ENCODE assay signal across 8 cellular contexts in genomic region chr3:71304684-71305083, GRCh38.
A peak's percentile ranks its signal among the peaks of the same experiment; 100 is the strongest.
DNase-seq lines count a peak whose midpoint lies in the region; ATAC-seq, FAIRE-seq and TF ChIP-seq lines count a peak whose summit lies in the region.

No MANE protein-coding gene starts in this region.

- H3K23me2 ChIP-seq in H1 (ENCODE audit: low read depth, low read length), result peaks cover 4% of the 10 kb centered on the region; the same call in 1 of the 2 replicates

- FAIRE-seq in H1 (lab: Jason Lieb, UNC), result peak; percentile 48

- peak; percentile 35 for TF ChIP-seq CTCF in AG09319 (IDR thresholded peaks at IDR 0.05; ENCODE audit: low read depth, low read length)
- TF ChIP-seq CTCF in H1 (IDR thresholded peaks at IDR 0.05; ENCODE audit: control extremely low read depth in 1 of 3, insufficient read depth in 1 of 3, low read depth in 1 of 3, low read length in 3 of 3), result peak in 2 of 3 experiments; percentile 29 to 37; a peak in 2 of 4 replicates
- no peak for TF ChIP-seq CTCF in mesothelial cell of epicardium (IDR thresholded peaks at IDR 0.05; ENCODE audit: unreplicated experiment)
- peak; percentile 31 to 58 (median 34) for TF ChIP-seq CTCF in transverse colon (IDR thresholded peaks at IDR 0.05)

- TF ChIP-seq RAD21 in H1 (IDR thresholded peaks at IDR 0.05 in 1 of 2, conservative IDR thresholded peaks at IDR 0.05 in 1 of 2; ENCODE audit: low read depth in 2 of 2, low read length in 2 of 2), result peak; percentile 70 to 72

- no peak overlapping the region for H3K23ac ChIP-seq in H1 (ENCODE audit: insufficient read length)

- peak overlapping the region; percentile 70 for H2BK120ac ChIP-seq in H1 (replicated peaks; ENCODE audit: low read depth, low read length)

- peak overlapping the region; percentile 23; the same call in 1 of the 2 replicates for H3K27ac ChIP-seq in SJCRH30
- no peak overlapping the region for H3K27ac ChIP-seq in H1 (ENCODE audit: low read depth, low read length)
- H3K27ac ChIP-seq in transverse colon, result peak overlapping the region; percentile 68 to 84 (median 82)

- no peak overlapping the region for H4K91ac ChIP-seq in H1 (replicated peaks; ENCODE audit: insufficient read length, low read length)

- H3K36me3 ChIP-seq in SJCRH30, result no peaks in the 10 kb centered on the region
- H3K36me3 ChIP-seq in H1 (ENCODE audit: control insufficient read depth in 2 of 4, insufficient read depth in 4 of 4, low read length in 3 of 4), result no peaks in the 10 kb centered on the region
- H3K36me3 ChIP-seq in transverse colon, result no peaks in the 10 kb centered on the region

- 1% methylated on average over 3 of the region's 3 CpGs; no CpG with 5 or more reads in 1 of the 2 experiments for WGBS in H1 (ENCODE audit: extremely low coverage in 1 of 2, insufficient coverage in 1 of 2, insufficient read length in 1 of 2, insufficient replicate concordance in 2 of 2, low coverage in 1 of 2, low lambda C conversion rate in 2 of 2, missing lambda C conversion rate in 1 of 2), 2 experiments
- 18 to 35% methylated on average over 3 of the region's 3 CpGs for WGBS in transverse colon (ENCODE audit: low coverage in 1 of 2), 2 donors

- peak overlapping the region; percentile 73 to 87 for H3K4me2 ChIP-seq in H1 (ENCODE audit: insufficient read depth in 1 of 2, low read depth in 2 of 2, low read length in 2 of 2)

- peak overlapping the region in 3 of 4 experiments; percentile 1 to 29 (median 14); a peak in 1 of 7 replicates for H3K9ac ChIP-seq in H1 (replicated peaks in 1 of 4; ENCODE audit: extremely low read depth in 1 of 4, low read depth in 3 of 4, low read length in 3 of 4)

- H2AK5ac ChIP-seq in H1 (ENCODE audit: low read depth, low read length), result no peak overlapping the region

- H3K18ac ChIP-seq in H1 (ENCODE audit: extremely low read depth, low read length), result peak overlapping the region; percentile 29; the same call in 1 of the 2 replicates

- H3K27me3 ChIP-seq in SJCRH30 (no peaks in the 10 kb centered on the region), H1 (replicated peaks in 1 of 4; ENCODE audit: control insufficient read depth in 3 of 4, extremely low read depth in 1 of 4, insufficient read depth in 3 of 4, low read length in 3 of 4) (no peaks in the 10 kb centered on the region), transverse colon (no peaks in the 10 kb centered on the region)

- H3K4ac ChIP-seq in H1 (replicated peaks; ENCODE audit: insufficient read length, low read depth, low read length), result no peak overlapping the region

- intact Hi-C loops in transverse colon (cut with DNase I; ENCODE audit: low total_unique reads), result loop anchor here (10.0 kb wide), 3 partner anchors 170 to 590 kb away; no protein-coding TSS in a partner anchor

- H3K9me3 ChIP-seq in SJCRH30 (replicated peaks) (no peaks in the 10 kb centered on the region), H1 (ENCODE audit: insufficient read depth in 2 of 2, low read depth in 1 of 2, low read length in 1 of 2) (no peaks in the 10 kb centered on the region), transverse colon (no peaks in the 10 kb centered on the region)

- TF ChIP-seq EP300 in H1 (IDR thresholded peaks at IDR 0.05; ENCODE audit: borderline replicate concordance in 1 of 2, low read depth in 2 of 2, low read length in 2 of 2), result no peak
- TF ChIP-seq EP300 in transverse colon (IDR thresholded peaks at IDR 0.05; ENCODE audit: low read depth), result no peak

- H3K79me2 ChIP-seq in H1 (ENCODE audit: control insufficient read depth in 1 of 2, insufficient read depth in 2 of 2, low read length in 2 of 2), result peaks cover 8 to 54% of the 10 kb centered on the region in 2 experiments; a peak in 3 of 4 replicates

- H3K9me3 Mint-ChIP-seq in mesothelial cell of epicardium, result no peaks in the 10 kb centered on the region

- no peak overlapping the region for H2BK12ac ChIP-seq in H1 (ENCODE audit: low read depth, low read length)

- CTCF ChIA-PET in H1 (lab: Charles Lee; ENCODE audit: partially characterized antibody), result interaction anchor here (0.5 to 0.8 kb wide), 2 partner anchors 178 to 191 kb away, joined by 3 to 4 read pairs; no protein-coding TSS in a partner anchor

- H3K4me3 ChIP-seq in SJCRH30, result peak overlapping the region; percentile 56
- H3K4me3 ChIP-seq in H1 (ENCODE audit: extremely low read depth in 1 of 4, insufficient read depth in 2 of 4, low read depth in 3 of 4, low read length in 4 of 4), result peak overlapping the region; percentile 75 to 98 (median 80)
- peak overlapping the region in 2 of 4 donors; percentile 23 to 37 for H3K4me3 ChIP-seq in transverse colon

- no peak overlapping the region for H3K14ac ChIP-seq in H1 (ENCODE audit: insufficient read length)

- no peak overlapping the region for H4K5ac ChIP-seq in H1 (ENCODE audit: insufficient read length, low read depth, low read length)

- no peak overlapping the region for H2BK20ac ChIP-seq in H1 (ENCODE audit: low read length)

- ATAC-seq in HG03520 (IDR thresholded peaks at IDR 0.05; ENCODE audit: unreplicated experiment) (no peak), HG03095 (IDR thresholded peaks at IDR 0.05; ENCODE audit: unreplicated experiment) (no peak)

- no peaks in the 10 kb centered on the region; the same call in none of the 2 replicates for H3K4me1 ChIP-seq in SJCRH30
- peaks cover 2 to 42% (median 16%) of the 10 kb centered on the region in 4 experiments; a peak in 5 of 7 replicates for H3K4me1 ChIP-seq in H1 (replicated peaks in 1 of 4; ENCODE audit: control insufficient read depth in 3 of 4, insufficient read depth in 4 of 4, low read length in 3 of 4)
- H3K4me1 ChIP-seq in transverse colon, result peaks cover 10 to 58% (median 29%) of the 10 kb centered on the region in 4 donors

- in situ Hi-C loops in transverse colon (cut with MboI; ENCODE audit: low pct_ligation_motif_present in 1 of 4, low pct_unique_long_range_greater_than_20kb in 1 of 4, low sequenced_read_pairs in 3 of 4), result loop anchor here in 1 of 4 donors (25.0 kb wide), 1 partner anchor 283 kb away; the partner anchor contains the start of gene FOXP1

- no peak overlapping the region for H2AFZ ChIP-seq in H1 (ENCODE audit: low read length)

- H3K79me1 ChIP-seq in H1 (ENCODE audit: low read depth, low read length), result no peaks in the 10 kb centered on the region; the same call in 1 of the 2 replicates

- no peaks in the 10 kb centered on the region for H3K27me3 Mint-ChIP-seq in mesothelial cell of epicardium (ENCODE audit: low read depth)

- DNase-seq in AG09319 (ENCODE audit: extremely low read depth, low read depth), result no peak
- peak in 1 of 2 experiments; percentile 39 for DNase-seq in SJCRH30
- DNase-seq in H1 (ENCODE audit: low read depth in 1 of 2, low spot score in 2 of 2), result no peak
- no peak for DNase-seq in mesothelial cell of epicardium (ENCODE audit: low spot score in 2 of 2, unreplicated experiment in 2 of 2)
- peak; percentile 22 for DNase-seq in transverse colon
- DNase-seq in NCI-H524 treated with DMSO at 0.1 percent for 48 hours (lab: John Stamatoyannopoulos, UW), result no peak

- peak overlapping the region; percentile 72 for H3K4me3 Mint-ChIP-seq in mesothelial cell of epicardium

- H3K56ac ChIP-seq in H1 (replicated peaks; ENCODE audit: insufficient read length, low read depth, low read length), result no peak overlapping the region

- H4K20me1 ChIP-seq in H1 (replicated peaks in 1 of 2; ENCODE audit: control insufficient read depth in 1 of 2, insufficient read depth in 2 of 2, low read length in 2 of 2), result no peaks in the 10 kb centered on the region

- peaks cover 79% of the 10 kb centered on the region for H3K4me1 Mint-ChIP-seq in mesothelial cell of epicardium

- no peaks in the 10 kb centered on the region for H3K36me3 Mint-ChIP-seq in mesothelial cell of epicardium

- no peak overlapping the region for H2BK15ac ChIP-seq in H1 (ENCODE audit: low read length)

- POLR2A ChIA-PET in H1 (lab: Charles Lee; ENCODE audit: partially characterized antibody), result no interaction called here

- H3K27ac Mint-ChIP-seq in mesothelial cell of epicardium, result peak overlapping the region; percentile 95

- no peak overlapping the region for H4K8ac ChIP-seq in H1 (ENCODE audit: extremely low read depth, insufficient read depth, low read length)

- no peak overlapping the region for H2BK5ac ChIP-seq in H1 (ENCODE audit: low read depth, low read length)

- no peak for TF ChIP-seq POLR2A in H1 (IDR thresholded peaks at IDR 0.05; ENCODE audit: control extremely low read depth in 1 of 2, low read depth in 2 of 2, low read length in 2 of 2)
- no peak for TF ChIP-seq POLR2A in transverse colon (IDR thresholded peaks at IDR 0.05)
